ENCODE assay signal across 20 cellular contexts in genomic region chr10:133273534-133274143, GRCh38. TPM values are rescaled to one million over a fixed set of nuclear protein-coding genes. Genes with fewer than 3 reads are reported as not detected.
DNase-seq lines count a peak whose midpoint lies in the region; ATAC-seq and TF ChIP-seq lines count a peak whose summit lies in the region.
"Had no signal": no experiment of that assay in that cellular context is flagged by ENCODE, and none has a peak within 500 bp of the region (broad histone marks: within the 10 kb centered on the region; RNA-seq: fewer than 3 reads in every experiment).

No MANE protein-coding gene starts in this region.

- H3K27ac Mint-ChIP-seq in T-cell, result no peak overlapping the region

- POLR2A ChIA-PET in T-cell (lab: Charles Lee), result interaction anchor here in 1 of 2 donors (0.5 kb wide), 1 partner anchor 8 kb away, joined by 3 read pairs; no protein-coding TSS in a partner anchor

- in situ Hi-C loops in GM23248 (cut with MboI), result no loop called here

- TF ChIP-seq CTCF in OCI-LY3 (IDR thresholded peaks at IDR 0.05; ENCODE audit: low read depth, low read length), result no peak
- no peak for TF ChIP-seq CTCF in foreskin keratinocyte (conservative IDR thresholded peaks at IDR 0.05)
- no peak for TF ChIP-seq CTCF in neutrophil (IDR thresholded peaks at IDR 0.05)

- H4K20me1 ChIP-seq in OCI-LY3 (ENCODE audit: insufficient read depth, low read length) (peaks cover 6% of the 10 kb centered on the region), GM23248 (ENCODE audit: insufficient read depth) (no peaks in the 10 kb centered on the region)

- H3K27ac ChIP-seq in OCI-LY3 (ENCODE audit: low read length), result no peak overlapping the region
- peak overlapping the region; percentile 66 for H3K27ac ChIP-seq in foreskin keratinocyte
- peak overlapping the region; percentile 100 for H3K27ac ChIP-seq in neutrophil
- no peak overlapping the region for H3K27ac ChIP-seq in GM23248
- H3K27ac ChIP-seq: 22Rv1 had no signal

- H3K27me3 ChIP-seq in OCI-LY3 (ENCODE audit: low read depth, low read length) (no peaks in the 10 kb centered on the region), foreskin keratinocyte (no peaks in the 10 kb centered on the region), neutrophil (no peaks in the 10 kb centered on the region), GM23248 (replicated peaks; ENCODE audit: insufficient read depth) (no peaks in the 10 kb centered on the region)

- CTCF ChIA-PET in T-cell (lab: Charles Lee), result no interaction called here

- no peaks in the 10 kb centered on the region for H3K27me3 Mint-ChIP-seq in T-cell

- DNase-seq in DMS53 (lab: John Stamatoyannopoulos, UW) (peak; percentile 28), DMS53 treated with DMSO at 0.1 percent for 48 hours (lab: John Stamatoyannopoulos, UW; ENCODE audit: unreplicated experiment) (no peak), foreskin keratinocyte (no peak), T-cell (no peak), GM23248 (no peak)
- DNase-seq: AML-193; Calu3; HCEC 1CT; NCI-H1092 treated with DMSO at 0.1 percent for 48 hours; NCI-H146; NCI-H2081; NK-92 treated with Interleukin-12 subunit alpha and Interleukin-12 subunit beta, amount 100 ng/mL, for 24 hours; OCI-M1; Right ventricle myocardium superior had no signal

- H3K4me3 Mint-ChIP-seq in T-cell, result no peak overlapping the region

- 94 to 98% methylated on average over 24 to 28 of the region's 28 CpGs for WGBS in GM23248 (ENCODE audit: low coverage in 1 of 2, low lambda C conversion rate in 2 of 2, missing lambda C conversion rate in 2 of 2), 2 experiments

- no peaks in the 10 kb centered on the region for H3K9me2 ChIP-seq in GM23248 (ENCODE audit: insufficient read depth)

- H3K36me3 ChIP-seq in OCI-LY3 (replicated peaks; ENCODE audit: low read depth, low read length) (peaks cover 21% of the 10 kb centered on the region), neutrophil (peaks cover 68% of the 10 kb centered on the region), GM23248 (ENCODE audit: low read depth) (no peaks in the 10 kb centered on the region)

- H2AFZ ChIP-seq in OCI-LY3 (ENCODE audit: low read depth, low read length), result no peak overlapping the region
- no peak overlapping the region for H2AFZ ChIP-seq in GM23248

- peak overlapping the region; percentile 39; the same call in 1 of the 2 replicates for H3K4me3 ChIP-seq in OCI-LY3 (ENCODE audit: low read length)
- H3K4me3 ChIP-seq in neutrophil (ENCODE audit: low read depth in 1 of 2, low read length in 1 of 2), result peak overlapping the region; percentile 96 to 100
- no peak overlapping the region for H3K4me3 ChIP-seq in GM23248

- ATAC-seq in foreskin keratinocyte (no peak), GM18505 (IDR thresholded peaks at IDR 0.05; ENCODE audit: unreplicated experiment) (no peak), T-cell (replicated peaks in 1 of 4) (no peak)

- H3K9me3 ChIP-seq in OCI-LY3 (ENCODE audit: insufficient read depth, low read length), result no peaks in the 10 kb centered on the region
- no peaks in the 10 kb centered on the region for H3K9me3 ChIP-seq in neutrophil
- no peaks in the 10 kb centered on the region for H3K9me3 ChIP-seq in GM23248 (ENCODE audit: low read depth)

- peaks cover 5% of the 10 kb centered on the region for H3K36me3 Mint-ChIP-seq in T-cell

- no peak overlapping the region; the same call in 1 of the 2 replicates for H3K9ac ChIP-seq in OCI-LY3 (ENCODE audit: low read length)
- no peak overlapping the region for H3K9ac ChIP-seq in GM23248

- H3K4me1 ChIP-seq in OCI-LY3 (ENCODE audit: low read length), result peaks cover 13% of the 10 kb centered on the region
- H3K4me1 ChIP-seq in foreskin keratinocyte, result peaks cover 4% of the 10 kb centered on the region
- peaks cover 36 to 37% of the 10 kb centered on the region in 2 experiments for H3K4me1 ChIP-seq in neutrophil (ENCODE audit: control insufficient read depth in 1 of 2, insufficient read depth in 1 of 2, low read depth in 1 of 2, low read length in 1 of 2)
- H3K4me1 ChIP-seq in GM23248 (ENCODE audit: insufficient read depth), result no peaks in the 10 kb centered on the region

- no peak for TF ChIP-seq POLR2A in GM18505 (IDR thresholded peaks at IDR 0.05; ENCODE audit: borderline replicate concordance, extremely low read depth, insufficient read depth, insufficient read length)

- no peaks in the 10 kb centered on the region for H3F3A ChIP-seq in GM23248 (ENCODE audit: insufficient read depth)

- H3K79me2 ChIP-seq in OCI-LY3 (ENCODE audit: low read length) (peaks cover 25% of the 10 kb centered on the region), GM23248 (ENCODE audit: insufficient read depth) (no peaks in the 10 kb centered on the region)

- H3K4me1 Mint-ChIP-seq in T-cell, result peaks cover 25 to 29% (median 26%) of the 10 kb centered on the region in 3 donors

- no peaks in the 10 kb centered on the region for H3K9me3 Mint-ChIP-seq in T-cell

- H3K4me2 ChIP-seq in OCI-LY3 (ENCODE audit: low read length), result peak overlapping the region; percentile 36
- H3K4me2 ChIP-seq in GM23248 (ENCODE audit: unreplicated experiment), result no peak overlapping the region

RNA-seq across cellular contexts. Expression of gene ADAM8, which starts 3.0 kb away (rescaled TPM):
- total RNA-seq in foreskin keratinocyte (137 and 180 TPM in 2 replicates), T-cell (100 to 1,000 TPM in 3 of 5 donors, 10 to 100 TPM in 2; 80.5 to 142 (median 107) TPM)
- polyA plus RNA-seq in foreskin keratinocyte (94.3 and 134 TPM in 2 replicates), GM23248 (2016; fragmentation: Nextera tagmentation; extraction: Ambion mirVana) (0.19 TPM in 1 of 2 replicates, not detected in the other)
- 0.25 and 0.76 TPM in 2 replicates for total RNA-seq in GM23248 (2014; rRNA removed; shearing (Covaris generic))

RNA-seq across cellular contexts. Expression of gene TUBGCP2, which starts 35.0 kb away (rescaled TPM):
- total RNA-seq in foreskin keratinocyte (64.9 and 68.1 TPM in 2 replicates), T-cell (10 to 100 TPM; 64.5 to 80.8 (median 72.7) TPM)
- polyA plus RNA-seq in foreskin keratinocyte (84.2 and 88.8 TPM in 2 replicates), GM23248 (2016; fragmentation: Nextera tagmentation; extraction: Ambion mirVana) (35.3 and 39.7 TPM in 2 replicates)
- 50.3 and 53.9 TPM in 2 replicates for total RNA-seq in GM23248 (2014; rRNA removed; shearing (Covaris generic))

RNA-seq across cellular contexts. Expression of gene ZNF511, which starts 35.1 kb away (rescaled TPM):
- 42.3 and 50.3 TPM in 2 replicates for total RNA-seq in foreskin keratinocyte
- 42.9 and 54.1 TPM in 2 replicates for polyA plus RNA-seq in foreskin keratinocyte
- 10 to 100 TPM; 35.2 to 44.7 (median 36.8) TPM for total RNA-seq in T-cell
- 12.4 and 12.6 TPM in 2 replicates for total RNA-seq in GM23248 (2014; rRNA removed; shearing (Covaris generic))
- 59.5 and 63.3 TPM in 2 replicates for polyA plus RNA-seq in GM23248 (2016; fragmentation: Nextera tagmentation; extraction: Ambion mirVana)

RNA-seq across cellular contexts. Expression of gene VENTX, which starts 36.0 kb away (rescaled TPM):
- total RNA-seq in foreskin keratinocyte (not detected in 2 replicates), T-cell (under 1 TPM in 3 of 5 donors, not detected in 2; 0.12 to 0.13 (median 0.12) TPM)
- polyA plus RNA-seq in foreskin keratinocyte (not detected in 2 replicates), GM23248 (2016; fragmentation: Nextera tagmentation; extraction: Ambion mirVana) (not detected in 2 replicates)
- total RNA-seq in GM23248 (2014; rRNA removed; shearing (Covaris generic)), result not detected in 2 replicates
- total RNA-seq: Calu3, LHCN-M2, NCI-H460 had no signal

RNA-seq across cellular contexts. Expression of gene UTF1, which starts 43.6 kb away (rescaled TPM):
- total RNA-seq in foreskin keratinocyte (not detected in 2 replicates), T-cell (under 1 TPM in 1 of 5 donors, not detected in 4; 0.23 TPM)
- polyA plus RNA-seq in foreskin keratinocyte (not detected in 2 replicates), GM23248 (2016; fragmentation: Nextera tagmentation; extraction: Ambion mirVana) (not detected in 2 replicates)
- total RNA-seq in GM23248 (2014; rRNA removed; shearing (Covaris generic)), result not detected in 2 replicates
- total RNA-seq: Calu3, LHCN-M2, NCI-H460, Right ventricle myocardium superior had no signal

Comparison
In these comparisons a context has a peak if more than half of its experiments do, and no peak if none do; other contexts are left out.
1. H3K27ac ChIP-seq: peak in foreskin keratinocyte (single experiment) and neutrophil (single experiment); none in OCI-LY3 (single experiment) and GM23248 (single experiment).
2. RNA of gene ADAM8, which starts 3.0 kb away (total RNA-seq): 137 to 180 TPM in foreskin keratinocyte and 80.5 to 142 TPM in T-cell; 0.25 to 0.76 TPM in GM23248; every median in the first group is over 10 times any median in the second.